ENCODE assay signal across 1 cellular context in the genomic region with DNA sequence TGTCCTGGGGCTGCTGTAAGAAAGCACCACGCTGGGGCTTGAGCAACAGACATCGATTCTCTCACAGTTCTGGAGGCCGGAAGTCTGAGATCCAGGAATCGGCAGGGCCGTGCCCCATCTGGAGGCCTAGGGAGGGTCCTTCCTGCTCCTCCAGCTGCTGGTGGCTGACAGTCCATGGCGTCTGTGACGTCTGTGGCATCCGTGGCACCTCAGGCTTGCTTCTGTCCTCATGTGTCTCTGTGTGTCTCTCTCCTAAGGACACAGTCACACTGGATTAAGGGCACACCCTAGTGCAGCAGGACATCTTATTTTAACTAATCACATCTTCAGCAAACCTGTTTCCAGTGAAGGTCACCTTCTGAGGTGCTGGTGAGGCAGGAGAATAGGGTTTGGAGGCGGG.
TF ChIP-seq lines count a peak whose summit lies in the region.

No MANE protein-coding gene starts in this region.

TF ChIP-seq in IMR-90, 13 proteins besides CTCF, POLR2A, EP300 and RAD21 (continued from another document):
- TF ChIP-seq, protein P1, sequence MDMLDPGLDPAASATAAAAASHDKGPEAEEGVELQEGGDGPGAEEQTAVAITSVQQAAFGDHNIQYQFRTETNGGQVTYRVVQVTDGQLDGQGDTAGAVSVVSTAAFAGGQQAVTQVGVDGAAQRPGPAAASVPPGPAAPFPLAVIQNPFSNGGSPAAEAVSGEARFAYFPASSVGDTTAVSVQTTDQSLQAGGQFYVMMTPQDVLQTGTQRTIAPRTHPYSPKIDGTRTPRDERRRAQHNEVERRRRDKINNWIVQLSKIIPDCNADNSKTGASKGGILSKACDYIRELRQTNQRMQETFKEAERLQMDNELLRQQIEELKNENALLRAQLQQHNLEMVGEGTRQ (IDR thresholded peaks at IDR 0.05; ENCODE audit: low read depth, low read length): no peak
- no peak for TF ChIP-seq SMC3 (IDR thresholded peaks at IDR 0.05; ENCODE audit: low read depth, low read length)
- no peak for TF ChIP-seq MAZ (IDR thresholded peaks at IDR 0.05; ENCODE audit: borderline replicate concordance, low read depth, low read length)
- TF ChIP-seq CEBPB (IDR thresholded peaks at IDR 0.05; ENCODE audit: low read depth, low read length): no peak
- TF ChIP-seq RFX5 (IDR thresholded peaks at IDR 0.05; ENCODE audit: low read depth, low read length): no peak
- no peak for TF ChIP-seq BHLHE40 (IDR thresholded peaks at IDR 0.05; ENCODE audit: low read depth, low read length)
- TF ChIP-seq, protein P2, sequence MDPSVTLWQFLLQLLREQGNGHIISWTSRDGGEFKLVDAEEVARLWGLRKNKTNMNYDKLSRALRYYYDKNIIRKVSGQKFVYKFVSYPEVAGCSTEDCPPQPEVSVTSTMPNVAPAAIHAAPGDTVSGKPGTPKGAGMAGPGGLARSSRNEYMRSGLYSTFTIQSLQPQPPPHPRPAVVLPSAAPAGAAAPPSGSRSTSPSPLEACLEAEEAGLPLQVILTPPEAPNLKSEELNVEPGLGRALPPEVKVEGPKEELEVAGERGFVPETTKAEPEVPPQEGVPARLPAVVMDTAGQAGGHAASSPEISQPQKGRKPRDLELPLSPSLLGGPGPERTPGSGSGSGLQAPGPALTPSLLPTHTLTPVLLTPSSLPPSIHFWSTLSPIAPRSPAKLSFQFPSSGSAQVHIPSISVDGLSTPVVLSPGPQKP (IDR thresholded peaks at IDR 0.05; ENCODE audit: borderline replicate concordance, low read depth, low read length): no peak
- TF ChIP-seq MAFK (IDR thresholded peaks at IDR 0.05; ENCODE audit: low read depth, low read length): no peak
- TF ChIP-seq CHD1 (IDR thresholded peaks at IDR 0.05; ENCODE audit: low read depth, low read length): no peak
- TF ChIP-seq NFE2L2 (IDR thresholded peaks at IDR 0.05; ENCODE audit: low read depth, low read length): no peak
- TF ChIP-seq FOS (IDR thresholded peaks at IDR 0.05; ENCODE audit: low read depth, low read length): no peak
- no peak for TF ChIP-seq MXI1 (IDR thresholded peaks at IDR 0.05; ENCODE audit: borderline replicate concordance, low read depth, low read length)
TF ChIP-seq in IMR-90: peak in this region for 0.
